1 cellular context compared by ENCODE assay signal in the genomic region with DNA sequence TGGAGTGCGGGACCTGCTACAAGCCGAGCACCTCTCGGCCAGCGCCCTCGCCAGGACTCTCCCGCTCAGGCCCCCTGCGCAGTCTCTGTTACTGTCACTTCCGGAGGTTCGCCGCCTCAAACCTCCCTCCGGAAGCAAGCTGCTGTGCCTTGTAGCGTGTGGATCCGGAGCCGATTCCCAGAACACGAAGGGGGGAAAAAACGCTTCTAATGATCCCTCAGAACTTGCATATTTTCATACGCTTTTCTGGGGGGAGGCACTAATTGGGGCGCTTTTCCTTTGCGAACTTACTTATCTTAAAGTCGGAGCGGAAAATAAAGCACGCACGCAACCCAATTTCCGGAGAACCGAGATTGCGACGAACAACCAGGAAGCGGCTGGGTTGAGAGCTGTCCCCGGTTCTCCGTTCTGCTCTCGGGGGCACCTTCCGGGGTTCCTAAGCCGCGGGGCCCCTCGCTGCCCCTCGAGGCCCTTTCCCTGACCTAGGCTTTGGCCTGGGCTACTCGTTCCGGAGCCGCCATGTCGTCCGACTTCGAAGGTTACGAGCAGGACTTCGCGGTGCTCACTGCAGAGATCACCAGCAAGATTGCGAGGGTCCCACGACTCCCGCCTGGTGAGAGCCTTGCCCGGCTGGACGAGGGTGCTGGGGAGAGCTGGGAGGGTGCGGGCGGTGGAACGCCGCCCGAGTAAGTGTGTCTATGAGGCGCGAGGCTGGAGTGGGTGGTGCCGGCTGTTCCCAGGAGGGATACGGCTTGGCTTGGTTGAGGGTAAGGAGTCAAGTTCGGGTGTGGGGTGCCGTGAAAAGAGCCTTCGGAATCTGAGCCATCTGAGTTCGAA.
TF ChIP-seq lines count a peak whose summit lies in the region.

VTI1A (plus strand) TSS at position 361 of the 837 bp plus-strand sequence; CDS start at position 520, 159 bp downstream.
A gene with protein sequence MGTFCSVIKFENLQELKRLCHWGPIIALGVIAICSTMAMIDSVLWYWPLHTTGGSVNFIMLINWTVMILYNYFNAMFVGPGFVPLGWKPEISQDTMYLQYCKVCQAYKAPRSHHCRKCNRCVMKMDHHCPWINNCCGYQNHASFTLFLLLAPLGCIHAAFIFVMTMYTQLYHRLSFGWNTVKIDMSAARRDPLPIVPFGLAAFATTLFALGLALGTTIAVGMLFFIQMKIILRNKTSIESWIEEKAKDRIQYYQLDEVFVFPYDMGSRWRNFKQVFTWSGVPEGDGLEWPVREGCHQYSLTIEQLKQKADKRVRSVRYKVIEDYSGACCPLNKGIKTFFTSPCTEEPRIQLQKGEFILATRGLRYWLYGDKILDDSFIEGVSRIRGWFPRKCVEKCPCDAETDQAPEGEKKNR (minus strand): TSS at position 60 of the 837 bp plus-strand sequence. CDS start 1,478 bp downstream, outside the sequence.

TF ChIP-seq in HEK293, 187 proteins besides CTCF, POLR2A, EP300 and RAD21 (continued from another document):
- TF ChIP-seq, protein P1, sequence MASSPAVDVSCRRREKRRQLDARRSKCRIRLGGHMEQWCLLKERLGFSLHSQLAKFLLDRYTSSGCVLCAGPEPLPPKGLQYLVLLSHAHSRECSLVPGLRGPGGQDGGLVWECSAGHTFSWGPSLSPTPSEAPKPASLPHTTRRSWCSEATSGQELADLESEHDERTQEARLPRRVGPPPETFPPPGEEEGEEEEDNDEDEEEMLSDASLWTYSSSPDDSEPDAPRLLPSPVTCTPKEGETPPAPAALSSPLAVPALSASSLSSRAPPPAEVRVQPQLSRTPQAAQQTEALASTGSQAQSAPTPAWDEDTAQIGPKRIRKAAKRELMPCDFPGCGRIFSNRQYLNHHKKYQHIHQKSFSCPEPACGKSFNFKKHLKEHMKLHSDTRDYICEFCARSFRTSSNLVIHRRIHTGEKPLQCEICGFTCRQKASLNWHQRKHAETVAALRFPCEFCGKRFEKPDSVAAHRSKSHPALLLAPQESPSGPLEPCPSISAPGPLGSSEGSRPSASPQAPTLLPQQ (tag by site-specific recombination; IDR thresholded peaks at IDR 0.05): peak; percentile 83
- TF ChIP-seq INSM2 (tag by site-specific recombination; IDR thresholded peaks at IDR 0.05): peak; percentile 76; the same call in 1 of the 2 replicates
- TF ChIP-seq ZFP3 (tag by site-specific recombination; IDR thresholded peaks at IDR 0.05; ENCODE audit: low read depth): 0 out of 2 replicates have a peak, but pooled peaks have one; percentile 46
- peak; percentile 95 for TF ChIP-seq ZNF324 (tag by site-specific recombination; IDR thresholded peaks at IDR 0.05)
- peak; percentile 30; the same call in 1 of the 2 replicates for TF ChIP-seq EGR2 (tag by site-specific recombination; IDR thresholded peaks at IDR 0.05; ENCODE audit: low read depth)
- TF ChIP-seq RBAK (tag by site-specific recombination; IDR thresholded peaks at IDR 0.05): no peak
- TF ChIP-seq ZNF654 (tag by site-specific recombination; IDR thresholded peaks at IDR 0.05; ENCODE audit: low read depth): no peak
- peak; percentile 42; the same call in 1 of the 2 replicates for TF ChIP-seq ZBTB8A (tag by site-specific recombination; IDR thresholded peaks at IDR 0.05)
- TF ChIP-seq ZNF664 (tag by site-specific recombination; IDR thresholded peaks at IDR 0.05): peak; percentile 68; the same call in 1 of the 2 replicates
- TF ChIP-seq, protein P2, sequence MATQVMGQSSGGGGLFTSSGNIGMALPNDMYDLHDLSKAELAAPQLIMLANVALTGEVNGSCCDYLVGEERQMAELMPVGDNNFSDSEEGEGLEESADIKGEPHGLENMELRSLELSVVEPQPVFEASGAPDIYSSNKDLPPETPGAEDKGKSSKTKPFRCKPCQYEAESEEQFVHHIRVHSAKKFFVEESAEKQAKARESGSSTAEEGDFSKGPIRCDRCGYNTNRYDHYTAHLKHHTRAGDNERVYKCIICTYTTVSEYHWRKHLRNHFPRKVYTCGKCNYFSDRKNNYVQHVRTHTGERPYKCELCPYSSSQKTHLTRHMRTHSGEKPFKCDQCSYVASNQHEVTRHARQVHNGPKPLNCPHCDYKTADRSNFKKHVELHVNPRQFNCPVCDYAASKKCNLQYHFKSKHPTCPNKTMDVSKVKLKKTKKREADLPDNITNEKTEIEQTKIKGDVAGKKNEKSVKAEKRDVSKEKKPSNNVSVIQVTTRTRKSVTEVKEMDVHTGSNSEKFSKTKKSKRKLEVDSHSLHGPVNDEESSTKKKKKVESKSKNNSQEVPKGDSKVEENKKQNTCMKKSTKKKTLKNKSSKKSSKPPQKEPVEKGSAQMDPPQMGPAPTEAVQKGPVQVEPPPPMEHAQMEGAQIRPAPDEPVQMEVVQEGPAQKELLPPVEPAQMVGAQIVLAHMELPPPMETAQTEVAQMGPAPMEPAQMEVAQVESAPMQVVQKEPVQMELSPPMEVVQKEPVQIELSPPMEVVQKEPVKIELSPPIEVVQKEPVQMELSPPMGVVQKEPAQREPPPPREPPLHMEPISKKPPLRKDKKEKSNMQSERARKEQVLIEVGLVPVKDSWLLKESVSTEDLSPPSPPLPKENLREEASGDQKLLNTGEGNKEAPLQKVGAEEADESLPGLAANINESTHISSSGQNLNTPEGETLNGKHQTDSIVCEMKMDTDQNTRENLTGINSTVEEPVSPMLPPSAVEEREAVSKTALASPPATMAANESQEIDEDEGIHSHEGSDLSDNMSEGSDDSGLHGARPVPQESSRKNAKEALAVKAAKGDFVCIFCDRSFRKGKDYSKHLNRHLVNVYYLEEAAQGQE (tag by site-specific recombination; IDR thresholded peaks at IDR 0.05): peak; percentile 85
- peak; percentile 86 for TF ChIP-seq ZBTB17 (tag by site-specific recombination; IDR thresholded peaks at IDR 0.05)
- TF ChIP-seq SP7 (tag by site-specific recombination; IDR thresholded peaks at IDR 0.05): peak; percentile 85
- no peak for TF ChIP-seq ZNF133 (tag by site-specific recombination; IDR thresholded peaks at IDR 0.05)
- TF ChIP-seq, protein P3, sequence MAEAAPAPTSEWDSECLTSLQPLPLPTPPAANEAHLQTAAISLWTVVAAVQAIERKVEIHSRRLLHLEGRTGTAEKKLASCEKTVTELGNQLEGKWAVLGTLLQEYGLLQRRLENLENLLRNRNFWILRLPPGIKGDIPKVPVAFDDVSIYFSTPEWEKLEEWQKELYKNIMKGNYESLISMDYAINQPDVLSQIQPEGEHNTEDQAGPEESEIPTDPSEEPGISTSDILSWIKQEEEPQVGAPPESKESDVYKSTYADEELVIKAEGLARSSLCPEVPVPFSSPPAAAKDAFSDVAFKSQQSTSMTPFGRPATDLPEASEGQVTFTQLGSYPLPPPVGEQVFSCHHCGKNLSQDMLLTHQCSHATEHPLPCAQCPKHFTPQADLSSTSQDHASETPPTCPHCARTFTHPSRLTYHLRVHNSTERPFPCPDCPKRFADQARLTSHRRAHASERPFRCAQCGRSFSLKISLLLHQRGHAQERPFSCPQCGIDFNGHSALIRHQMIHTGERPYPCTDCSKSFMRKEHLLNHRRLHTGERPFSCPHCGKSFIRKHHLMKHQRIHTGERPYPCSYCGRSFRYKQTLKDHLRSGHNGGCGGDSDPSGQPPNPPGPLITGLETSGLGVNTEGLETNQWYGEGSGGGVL (tag by site-specific recombination; IDR thresholded peaks at IDR 0.05): peak; percentile 31; the same call in 1 of the 2 replicates
- no peak for TF ChIP-seq ZNF132 (tag by site-specific recombination; IDR thresholded peaks at IDR 0.05; ENCODE audit: borderline replicate concordance)
- peak; percentile 85 for TF ChIP-seq ZNF423 (tag by site-specific recombination; IDR thresholded peaks at IDR 0.05)
- TF ChIP-seq GFI1B (tag by site-specific recombination; IDR thresholded peaks at IDR 0.05): 0 out of 2 replicates have a peak, but pooled peaks have one; percentile 60
- TF ChIP-seq SCRT2 (tag by site-specific recombination; IDR thresholded peaks at IDR 0.05): 0 out of 2 replicates have a peak, but pooled peaks have one; percentile 26
- peak; percentile 83 for TF ChIP-seq ZNF24 (tag by site-specific recombination; IDR thresholded peaks at IDR 0.05)
- TF ChIP-seq ZNF501 (tag by site-specific recombination; IDR thresholded peaks at IDR 0.05): peak; percentile 98
